In the genomic region with DNA sequence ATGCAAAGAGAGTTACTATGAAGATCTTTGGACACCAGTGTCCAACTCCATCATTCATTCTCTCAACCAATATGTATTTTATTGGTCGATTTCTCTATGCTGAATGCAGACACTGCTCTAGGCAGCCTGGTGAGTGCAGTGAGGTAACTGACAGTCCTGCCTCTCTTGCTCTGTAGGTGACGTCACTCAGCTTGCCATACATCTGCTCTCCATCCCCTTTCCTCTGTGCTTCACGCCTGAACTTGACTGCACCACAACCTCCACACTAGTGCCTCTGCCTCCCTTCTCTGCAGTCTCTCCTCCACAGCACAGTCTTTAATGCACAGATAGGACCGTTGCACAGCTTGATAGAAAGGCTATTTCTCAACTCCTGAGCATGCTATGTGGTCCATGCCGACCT, we compare ENCODE assay signal across 29 cellular contexts.
"Had no signal": no experiment of that assay in that cellular context is flagged by ENCODE, and none has a peak within 500 bp of the region (broad histone marks: within the 10 kb centered on the region; RNA-seq: fewer than 3 reads in every experiment).

No MANE protein-coding gene starts in this region.

- H3K9me3 Mint-ChIP-seq: activated naive CD8-positive, alpha-beta T cell treated with anti-CD3 and anti-CD28 coated beads for 36 hours; activated T-cell treated with anti-CD3 and anti-CD28 coated beads, Interleukin-2, amount 50 U/mL, for 72 hours; effector memory CD8-positive, alpha-beta T cell; mesothelial cell of epicardium; stimulated activated naive CD8-positive, alpha-beta T cell treated with anti-CD3 and anti-CD28 coated beads, Interleukin-15, Interleukin-2, amounts not matched to agents 100 ng/mL and 50 ng/mL, for 24 hours; T-cell had no signal

- H3K36me3 Mint-ChIP-seq: activated naive CD8-positive, alpha-beta T cell treated with anti-CD3 and anti-CD28 coated beads for 36 hours; immature natural killer cell; mesothelial cell of epicardium; naive B cell; T-cell had no signal

- H3K4me1 Mint-ChIP-seq: activated CD4-positive, alpha-beta T cell treated with anti-CD3 and anti-CD28 coated beads for 36 hours; activated naive CD8-positive, alpha-beta T cell treated with anti-CD3 and anti-CD28 coated beads for 36 hours; immature natural killer cell; naive B cell; T-cell had no signal

- H3K36me3 ChIP-seq: adrenal gland, cardiac muscle cell, right atrium auricular region, spleen, upper lobe of left lung had no signal

- H3K9me3 ChIP-seq: adrenal gland, body of pancreas, right atrium auricular region, spleen, upper lobe of left lung had no signal

- DNase-seq: activated CD4-positive, alpha-beta T cell treated with anti-CD3 and anti-CD28 coated beads for 36 hours; activated CD4-positive, CD25-positive, alpha-beta regulatory T cell; activated effector memory CD4-positive, alpha-beta T cell treated with Interleukin-2 at 50 U/mL for 16 hours; activated naive CD4-positive, alpha-beta T cell treated with Interleukin-2 at 50 U/mL for 16 hours; activated naive CD8-positive, alpha-beta T cell treated with anti-CD3 and anti-CD28 coated beads for 36 hours; activated T-cell treated with anti-CD3 and anti-CD28 coated beads for 4 hours; activated T-cell treated with anti-CD3 and anti-CD28 coated beads, Interleukin-2, amount 50 U/mL, for 72 hours; adrenal gland; aorta; body of pancreas; cerebellar nuclear complex; dorsolateral prefrontal cortex; effector memory CD8-positive, alpha-beta T cell; head of caudate nucleus; hippocampal formation; immature natural killer cell; kidney; left colon; mammary epithelial cell; naive B cell; spleen; substantia nigra; T-cell; upper lobe of left lung had no signal

- H3K27me3 ChIP-seq: adrenal gland, body of pancreas, cardiac muscle cell, dorsolateral prefrontal cortex, right atrium auricular region, upper lobe of left lung had no signal

- H3K4me1 ChIP-seq: body of pancreas had no signal

- H3K27ac Mint-ChIP-seq: activated CD4-positive, alpha-beta T cell treated with anti-CD3 and anti-CD28 coated beads for 36 hours; activated naive CD8-positive, alpha-beta T cell treated with anti-CD3 and anti-CD28 coated beads for 36 hours; activated T-cell treated with anti-CD3 and anti-CD28 coated beads, Interleukin-2, amount 50 U/mL, for 72 hours; effector memory CD8-positive, alpha-beta T cell; immature natural killer cell; mesothelial cell of epicardium; naive B cell; stimulated activated naive CD8-positive, alpha-beta T cell treated with anti-CD3 and anti-CD28 coated beads, Interleukin-15, Interleukin-2, amounts not matched to agents 100 ng/mL and 50 ng/mL, for 24 hours; T-cell had no signal

- H3K4me3 ChIP-seq: adrenal gland, body of pancreas, cardiac muscle cell, coronary artery, dorsolateral prefrontal cortex, right atrium auricular region, spleen, upper lobe of left lung had no signal

- FAIRE-seq: kidney had no signal

- ATAC-seq: activated CD4-positive, alpha-beta T cell treated with anti-CD3 and anti-CD28 coated beads for 36 hours; activated T-cell treated with anti-CD3 and anti-CD28 coated beads, Interleukin-2, amount 50 U/mL, for 72 hours; body of pancreas; effector memory CD8-positive, alpha-beta T cell; left colon; T-cell had no signal

- H3K27ac ChIP-seq: adrenal gland, body of pancreas, cardiac muscle cell, right atrium auricular region, spleen, upper lobe of left lung had no signal

- H3K4me3 Mint-ChIP-seq: activated CD4-positive, alpha-beta T cell treated with anti-CD3 and anti-CD28 coated beads for 36 hours; activated naive CD8-positive, alpha-beta T cell treated with anti-CD3 and anti-CD28 coated beads for 36 hours; activated T-cell treated with anti-CD3 and anti-CD28 coated beads, Interleukin-2, amount 50 U/mL, for 72 hours; effector memory CD8-positive, alpha-beta T cell; immature natural killer cell; mesothelial cell of epicardium; stimulated activated naive CD8-positive, alpha-beta T cell treated with anti-CD3 and anti-CD28 coated beads, Interleukin-15, Interleukin-2, amounts not matched to agents 100 ng/mL and 50 ng/mL, for 24 hours; T-cell had no signal
